In genomic region chr6:35218456-35218855, GRCh38 we compare ENCODE assay signal across 19 cellular contexts. TPM values are rescaled to one million over a fixed set of nuclear protein-coding genes. Genes with fewer than 3 reads are reported as not detected.
"Had no signal": no experiment of that assay in that cellular context is flagged by ENCODE, and none has a peak within 500 bp of the region (broad histone marks: within the 10 kb centered on the region; RNA-seq: fewer than 3 reads in every experiment).

No MANE protein-coding gene starts in this region.

- H3K4me3 ChIP-seq: dorsolateral prefrontal cortex, lower lobe of right lung had no signal

- DNase-seq: activated B cell treated with CpG ODN at 0.5 μM for 24 hours; activated CD4-positive, alpha-beta memory T cell treated with anti-CD3 and anti-CD28 coated beads for 36 hours; activated CD4-positive, alpha-beta T cell treated with anti-CD3 and anti-CD28 coated beads for 4 hours; activated CD8-positive, alpha-beta memory T cell treated with anti-CD3 and anti-CD28 coated beads, Interleukin-2, amount 10 ng/mL, durations not matched to agents 7 days and 5 days; activated naive CD4-positive, alpha-beta T cell treated with anti-CD3 and anti-CD28 coated beads for 36 hours; dorsolateral prefrontal cortex; hypothalamus; islet precursor cell; left colon; lower lobe of right lung; stimulated activated naive CD8-positive, alpha-beta T cell treated with anti-CD3 and anti-CD28 coated beads, Interleukin-15, Interleukin-2, amounts not matched to agents 100 U/mL and 50 U/mL, for 24 hours; substantia nigra; T-helper 1 cell; T-helper 9 cell had no signal

- H3K36me3 ChIP-seq: lower lobe of right lung had no signal

- H3K36me3 Mint-ChIP-seq: activated CD4-positive, alpha-beta memory T cell treated with anti-CD3 and anti-CD28 coated beads for 36 hours; activated CD8-positive, alpha-beta memory T cell treated with anti-CD3 and anti-CD28 coated beads, Interleukin-2, amount 10 ng/mL, durations not matched to agents 7 days and 5 days; natural killer cell treated with Interleukin-12 subunit alpha and Interleukin-12 subunit beta and Interleukin-15 and Interleukin-18, amount 100 ng/mL, for 72 hours had no signal

- H3K27me3 Mint-ChIP-seq: progenitor cell of endocrine pancreas had no signal

- H3K4me1 Mint-ChIP-seq: activated CD8-positive, alpha-beta memory T cell treated with anti-CD3 and anti-CD28 coated beads, Interleukin-2, amount 10 ng/mL, durations not matched to agents 7 days and 5 days; activated T-helper 17 cell treated with anti-CD3 and anti-CD28 coated beads, Interleukin-2, amount 50 U/mL, for 72 hours had no signal

- H3K4me3 Mint-ChIP-seq: activated B cell treated with CpG ODN at 0.5 μM for 24 hours; activated CD4-positive, alpha-beta memory T cell treated with anti-CD3 and anti-CD28 coated beads for 36 hours; activated CD8-positive, alpha-beta memory T cell treated with anti-CD3 and anti-CD28 coated beads, Interleukin-2, amount 10 ng/mL, durations not matched to agents 7 days and 5 days; activated naive CD4-positive, alpha-beta T cell treated with anti-CD3 and anti-CD28 coated beads for 36 hours; activated T-helper 17 cell treated with anti-CD3 and anti-CD28 coated beads, Interleukin-2, amount 50 U/mL, for 72 hours; natural killer cell treated with Interleukin-12 subunit alpha and Interleukin-12 subunit beta and Interleukin-15 and Interleukin-18, amount 100 ng/mL, for 72 hours had no signal

- H3K9me3 Mint-ChIP-seq: activated B cell treated with CpG ODN at 0.5 μM for 24 hours; activated CD4-positive, alpha-beta memory T cell treated with anti-CD3 and anti-CD28 coated beads for 36 hours; activated naive CD4-positive, alpha-beta T cell treated with anti-CD3 and anti-CD28 coated beads for 36 hours; activated T-helper 17 cell treated with anti-CD3 and anti-CD28 coated beads, Interleukin-2, amount 50 U/mL, for 72 hours; natural killer cell treated with Interleukin-12 subunit alpha and Interleukin-12 subunit beta and Interleukin-15 and Interleukin-18, amount 100 ng/mL, for 72 hours had no signal

- H3K9me3 ChIP-seq: lower lobe of right lung had no signal

- ATAC-seq: activated CD8-positive, alpha-beta memory T cell treated with anti-CD3 and anti-CD28 coated beads, Interleukin-2, amount 10 ng/mL, durations not matched to agents 7 days and 5 days; activated T-helper 17 cell treated with anti-CD3 and anti-CD28 coated beads, Interleukin-2, amount 50 U/mL, for 72 hours; foreskin keratinocyte; left colon; natural killer cell treated with Interleukin-12 subunit alpha and Interleukin-12 subunit beta and Interleukin-15 and Interleukin-18, amount 100 ng/mL, for 72 hours; stimulated activated naive CD8-positive, alpha-beta T cell treated with anti-CD3 and anti-CD28 coated beads, Interleukin-15, Interleukin-2, amounts not matched to agents 100 U/mL and 50 U/mL, for 24 hours had no signal

- H3K27ac ChIP-seq: epithelial cell of prostate, foreskin keratinocyte, lower lobe of right lung had no signal

- H3K27ac Mint-ChIP-seq: activated B cell treated with CpG ODN at 0.5 μM for 24 hours; activated CD4-positive, alpha-beta memory T cell treated with anti-CD3 and anti-CD28 coated beads for 36 hours; activated CD8-positive, alpha-beta memory T cell treated with anti-CD3 and anti-CD28 coated beads, Interleukin-2, amount 10 ng/mL, durations not matched to agents 7 days and 5 days; activated naive CD4-positive, alpha-beta T cell treated with anti-CD3 and anti-CD28 coated beads for 36 hours; activated T-helper 17 cell treated with anti-CD3 and anti-CD28 coated beads, Interleukin-2, amount 50 U/mL, for 72 hours; natural killer cell treated with Interleukin-12 subunit alpha and Interleukin-12 subunit beta and Interleukin-15 and Interleukin-18, amount 100 ng/mL, for 72 hours had no signal

RNA-seq across cellular contexts. Expression of gene SCUBE3, which starts 4.7 kb away (rescaled TPM):
- total RNA-seq: activated B cell treated with CpG ODN at 0.5 μM for 24 hours; activated naive CD4-positive, alpha-beta T cell treated with anti-CD3 and anti-CD28 coated beads for 36 hours; foreskin keratinocyte had no signal
